Comparison of ENCODE assay signal across 8 cellular contexts in genomic region chr10:118241229-118242137, GRCh38.
DNase-seq lines count a peak whose midpoint lies in the region; ATAC-seq, FAIRE-seq and TF ChIP-seq lines count a peak whose summit lies in the region.

No MANE protein-coding gene starts in this region.

- H3K9me3 ChIP-seq in SU-DHL-6 (ENCODE audit: insufficient read depth, low read length) = no peaks in the 10 kb centered on the region

- no peak overlapping the region for H3K4me2 ChIP-seq in SU-DHL-6 (ENCODE audit: low read depth, low read length, poor library complexity, severe bottlenecking)

- H3K4me3 ChIP-seq in SU-DHL-6 (ENCODE audit: insufficient read depth, low read length, poor library complexity, severe bottlenecking) = no peak overlapping the region

- no peaks in the 10 kb centered on the region for H3K9me2 ChIP-seq in SU-DHL-6 (replicated peaks; ENCODE audit: insufficient read depth, low read length)

- no peak overlapping the region for H2AFZ ChIP-seq in SU-DHL-6 (ENCODE audit: low read depth, low read length, severe bottlenecking)

- no peak overlapping the region for H3K9ac ChIP-seq in SU-DHL-6 (ENCODE audit: low read length)

- no peaks in the 10 kb centered on the region for H4K20me1 ChIP-seq in SU-DHL-6 (ENCODE audit: low read depth, low read length)

- TF ChIP-seq POLR2A in GM12891 (IDR thresholded peaks at IDR 0.05; ENCODE audit: low read depth, low read length) = no peak

- intact Hi-C loops in left ventricle myocardium superior (cut with micrococcal nuclease) = loop anchor here (5.0 kb wide), 1 partner anchor 744 kb away; no protein-coding TSS in a partner anchor

- DNase-seq in GM12891 (ENCODE audit: insufficient read length, low spot score) (peak; percentile 16), NCI-H1092 (lab: John Stamatoyannopoulos, UW) (peak; percentile 35), amygdala (lab: John Stamatoyannopoulos, UW) (peak in 53 of 56 donors; percentile 3 to 92 (median 54)), left ventricle myocardium superior (peak; percentile 84), putamen (ENCODE audit: low spot score) (peak; percentile 74)

- FAIRE-seq in GM12891 (lab: Jason Lieb, UNC) = peak; percentile 82

- no peaks in the 10 kb centered on the region for H3K36me3 ChIP-seq in SU-DHL-6 (ENCODE audit: low read length)

- no peaks in the 10 kb centered on the region for H3K79me2 ChIP-seq in SU-DHL-6 (ENCODE audit: insufficient read depth, low read length)

- TF ChIP-seq CTCF in SU-DHL-6 (IDR thresholded peaks at IDR 0.05; ENCODE audit: insufficient read depth, low read length, poor library complexity, severe bottlenecking) = peak; percentile 81

- no peaks in the 10 kb centered on the region for H3K27me3 ChIP-seq in SU-DHL-6 (ENCODE audit: low read length)

- H3K27ac ChIP-seq in SU-DHL-6 (ENCODE audit: low read depth, low read length) = no peak overlapping the region

- ATAC-seq in left ventricle myocardium superior = peak; percentile 72
- ATAC-seq in HG02852 (IDR thresholded peaks at IDR 0.05; ENCODE audit: unreplicated experiment) = no peak
- no peak for ATAC-seq in HG02870 (IDR thresholded peaks at IDR 0.05; ENCODE audit: unreplicated experiment)

- H3F3A ChIP-seq in SU-DHL-6 (ENCODE audit: insufficient read depth) = no peaks in the 10 kb centered on the region

TF ChIP-seq in GM12891, 5 proteins besides CTCF, POLR2A, EP300 and RAD21:
- TF ChIP-seq TAF1 (IDR thresholded peaks at IDR 0.05; ENCODE audit: low read depth, low read length) (no peak), PAX5 (IDR thresholded peaks at IDR 0.05; ENCODE audit: insufficient read depth, low read length, severe bottlenecking) (no peak), POLR2AphosphoS5 (IDR thresholded peaks at IDR 0.05; ENCODE audit: low read depth, low read length) (no peak), SPI1 (IDR thresholded peaks at IDR 0.05; ENCODE audit: low read depth, low read length) (no peak)

Comparison
In these comparisons a context has a peak if more than half of its experiments do, and no peak if none do; other contexts are left out.
1. DNase-seq: peak in every context shown above with its lines; median percentile 84 in left ventricle myocardium superior; 74 in putamen; 54 in amygdala; 35 in NCI-H1092; 16 in GM12891.